32 cellular contexts compared by ENCODE assay signal in genomic region chr7:80532153-80532552, GRCh38. TPM values are rescaled to one million over a fixed set of nuclear protein-coding genes. Genes with fewer than 3 reads are reported as not detected.
"Had no signal": no experiment of that assay in that cellular context is flagged by ENCODE, and none has a peak within 500 bp of the region (broad histone marks: within the 10 kb centered on the region; RNA-seq: fewer than 3 reads in every experiment).

No MANE protein-coding gene starts in this region.

- H3K27ac ChIP-seq: stomach, suprapubic skin, testis, thoracic aorta, thyroid gland, tibial artery, tibial nerve, transverse colon, upper lobe of left lung, upper lobe of right lung, uterus, vagina had no signal

- H3K27me3 ChIP-seq: stomach, suprapubic skin, testis, thyroid gland, tibial artery, tibial nerve, transverse colon, upper lobe of left lung, upper lobe of right lung, uterus, vagina had no signal

- H3K4me1 ChIP-seq: stomach, suprapubic skin, testis, thyroid gland, tibial artery, tibial nerve, transverse colon, upper lobe of left lung, upper lobe of right lung, uterus, vagina had no signal

- H3K36me3 Mint-ChIP-seq: stimulated activated effector memory CD8-positive, alpha-beta T cell treated with anti-CD3 and anti-CD28 coated beads, Interleukin-12 subunit alpha, Interleukin-12 subunit beta, amount 100 ng/mL, for 72 hours; stimulated activated memory B cell treated with anti-CD40 and anti-IgM and Interleukin-4, amounts not matched to agents 10 μg/mL and 1 μg/mL and 100 μg/mL, for 72 hours; stimulated activated naive B cell treated with anti-CD40 and anti-IgM and Interleukin-4, amounts not matched to agents 10 μg/mL and 1 μg/mL and 100 μg/mL, for 72 hours; type B pancreatic cell had no signal

- H3K9me3 ChIP-seq: suprapubic skin, testis, thoracic aorta, thyroid gland, tibial artery, tibial nerve, transverse colon, upper lobe of left lung, upper lobe of right lung, uterus, vagina had no signal

- ATAC-seq: stimulated activated effector memory CD8-positive, alpha-beta T cell treated with anti-CD3 and anti-CD28 coated beads, Interleukin-12 subunit alpha, Interleukin-12 subunit beta, amount 100 ng/mL, for 72 hours; stimulated activated memory B cell treated with anti-CD40 and anti-IgM and Interleukin-4, amounts not matched to agents 10 μg/mL and 1 μg/mL and 100 μg/mL, for 72 hours; stimulated activated naive B cell treated with anti-CD40 and anti-IgM and Interleukin-4, amounts not matched to agents 10 μg/mL and 1 μg/mL and 100 μg/mL, for 72 hours; stimulated activated naive CD8-positive, alpha-beta T cell treated with anti-CD3 and anti-CD28 coated beads, Interleukin-15, amount 100 ng/mL, for 72 hours; stimulated activated naive CD8-positive, alpha-beta T cell treated with anti-CD3 and anti-CD28 coated beads, Interleukin-15, Interleukin-2, amounts not matched to agents 100 U/mL and 50 U/mL, for 24 hours; upper lobe of right lung had no signal

- H3K4me1 Mint-ChIP-seq: stimulated activated effector memory CD8-positive, alpha-beta T cell treated with anti-CD3 and anti-CD28 coated beads, Interleukin-12 subunit alpha, Interleukin-12 subunit beta, amount 100 ng/mL, for 72 hours; stimulated activated memory B cell treated with anti-CD40 and anti-IgM and Interleukin-4, amounts not matched to agents 10 μg/mL and 1 μg/mL and 100 μg/mL, for 72 hours; stimulated activated naive B cell treated with anti-CD40 and anti-IgM and Interleukin-4, amounts not matched to agents 10 μg/mL and 1 μg/mL and 100 μg/mL, for 72 hours; stimulated activated naive CD8-positive, alpha-beta T cell treated with anti-CD3 and anti-CD28 coated beads, Interleukin-15, amount 100 ng/mL, for 72 hours had no signal

- FAIRE-seq: urothelium cell line had no signal

- H3K27me3 Mint-ChIP-seq: stimulated activated memory B cell treated with anti-CD40 and anti-IgM and Interleukin-4, amounts not matched to agents 10 μg/mL and 1 μg/mL and 100 μg/mL, for 72 hours; stimulated activated naive B cell treated with anti-CD40 and anti-IgM and Interleukin-4, amounts not matched to agents 10 μg/mL and 1 μg/mL and 100 μg/mL, for 72 hours; stimulated activated naive CD8-positive, alpha-beta T cell treated with anti-CD3 and anti-CD28 coated beads, Interleukin-15, amount 100 ng/mL, for 72 hours; stimulated activated naive CD8-positive, alpha-beta T cell treated with anti-CD3 and anti-CD28 coated beads, Interleukin-15, Interleukin-2, amounts not matched to agents 100 ng/mL and 50 ng/mL, for 24 hours; type B pancreatic cell had no signal

- H3K4me3 Mint-ChIP-seq: stimulated activated effector memory CD8-positive, alpha-beta T cell treated with anti-CD3 and anti-CD28 coated beads, Interleukin-12 subunit alpha, Interleukin-12 subunit beta, amount 100 ng/mL, for 72 hours; stimulated activated memory B cell treated with anti-CD40 and anti-IgM and Interleukin-4, amounts not matched to agents 10 μg/mL and 1 μg/mL and 100 μg/mL, for 72 hours; stimulated activated naive B cell treated with anti-CD40 and anti-IgM and Interleukin-4, amounts not matched to agents 10 μg/mL and 1 μg/mL and 100 μg/mL, for 72 hours; stimulated activated naive CD8-positive, alpha-beta T cell treated with anti-CD3 and anti-CD28 coated beads, Interleukin-15, amount 100 ng/mL, for 72 hours; stimulated activated naive CD8-positive, alpha-beta T cell treated with anti-CD3 and anti-CD28 coated beads, Interleukin-15, Interleukin-2, amounts not matched to agents 100 ng/mL and 50 ng/mL, for 24 hours; type B pancreatic cell had no signal

- H3K9me3 Mint-ChIP-seq: stimulated activated memory B cell treated with anti-CD40 and anti-IgM and Interleukin-4, amounts not matched to agents 10 μg/mL and 1 μg/mL and 100 μg/mL, for 72 hours; stimulated activated naive CD8-positive, alpha-beta T cell treated with anti-CD3 and anti-CD28 coated beads, Interleukin-15, amount 100 ng/mL, for 72 hours; stimulated activated naive CD8-positive, alpha-beta T cell treated with anti-CD3 and anti-CD28 coated beads, Interleukin-15, Interleukin-2, amounts not matched to agents 100 ng/mL and 50 ng/mL, for 24 hours had no signal

- H3K36me3 ChIP-seq: stomach, suprapubic skin, thoracic aorta, thyroid gland, tibial artery, tibial nerve, transverse colon, upper lobe of left lung, upper lobe of right lung, uterus, vagina had no signal

- DNase-seq: stimulated activated CD4-positive, alpha-beta T cell treated with anti-CD3 and anti-CD28 coated beads, Interleukin-2, amount 100 ng/mL, for 48 hours; stimulated activated CD4-positive, alpha-beta T cell treated with anti-CD3 and anti-CD28 coated beads, Interleukin-4, amount 100 ng/mL, for 1 hour; stimulated activated CD4-positive, alpha-beta T cell treated with anti-CD3 and anti-CD28 coated beads, Interleukin-4, amount 100 ng/mL, for 24 hours; stimulated activated CD4-positive, alpha-beta T cell treated with anti-CD3 and anti-CD28 coated beads, Interleukin-4, amount 100 ng/mL, for 4 hours; stimulated activated CD8-positive, alpha-beta memory T cell treated with anti-CD3 and anti-CD28 coated beads, Interleukin-4, amount 100 ng/mL, for 48 hours; stimulated activated naive B cell treated with anti-CD40 and anti-IgM and Interleukin-4, amounts not matched to agents 10 μg/mL and 1 μg/mL and 100 μg/mL, for 72 hours; stimulated activated naive CD4-positive, alpha-beta T cell; stimulated activated naive CD4-positive, alpha-beta T cell treated with Interleukin-2 at 50 U/mL for 16 hours; stimulated activated naive CD8-positive, alpha-beta T cell treated with anti-CD3 and anti-CD28 coated beads, Interleukin-15, amount 100 ng/mL, for 72 hours; stimulated activated naive CD8-positive, alpha-beta T cell treated with anti-CD3 and anti-CD28 coated beads, Interleukin-15, Interleukin-2, amounts not matched to agents 100 U/mL and 50 U/mL, for 24 hours; stomach; substantia nigra; testis; thyroid gland; tibial artery; transverse colon; upper lobe of left lung; upper lobe of right lung; uterus had no signal

- H3K27ac Mint-ChIP-seq: stimulated activated effector memory CD8-positive, alpha-beta T cell treated with anti-CD3 and anti-CD28 coated beads, Interleukin-12 subunit alpha, Interleukin-12 subunit beta, amount 100 ng/mL, for 72 hours; stimulated activated memory B cell treated with anti-CD40 and anti-IgM and Interleukin-4, amounts not matched to agents 10 μg/mL and 1 μg/mL and 100 μg/mL, for 72 hours; stimulated activated naive B cell treated with anti-CD40 and anti-IgM and Interleukin-4, amounts not matched to agents 10 μg/mL and 1 μg/mL and 100 μg/mL, for 72 hours; stimulated activated naive CD8-positive, alpha-beta T cell treated with anti-CD3 and anti-CD28 coated beads, Interleukin-15, amount 100 ng/mL, for 72 hours; stimulated activated naive CD8-positive, alpha-beta T cell treated with anti-CD3 and anti-CD28 coated beads, Interleukin-15, Interleukin-2, amounts not matched to agents 100 ng/mL and 50 ng/mL, for 24 hours had no signal

- H3K4me3 ChIP-seq: stomach, suprapubic skin, testis, thoracic aorta, thyroid gland, tibial artery, tibial nerve, transverse colon, upper lobe of left lung, upper lobe of right lung, uterus, vagina had no signal

RNA-seq across cellular contexts. Expression of gene GNAT3, which starts 20.3 kb away (rescaled TPM):
- total RNA-seq: stomach, subcutaneous adipose tissue, suprapubic skin, temporal lobe, testis, thoracic aorta, thyroid gland, tibial nerve, transverse colon, upper lobe of left lung, upper lobe of right lung, ureter, urinary bladder, uterus, vagina had no signal
- polyA plus RNA-seq: stomach, urinary bladder had no signal
